Comparison of ENCODE assay signal across 21 cellular contexts in genomic region chr6:89965441-89966249, GRCh38.
DNase-seq lines count a peak whose midpoint lies in the region; ATAC-seq lines count a peak whose summit lies in the region.
"Had no signal": no experiment of that assay in that cellular context is flagged by ENCODE, and none has a peak within 500 bp of the region (broad histone marks: within the 10 kb centered on the region; RNA-seq: fewer than 3 reads in every experiment).

No MANE protein-coding gene starts in this region.

- H3K27ac Mint-ChIP-seq in activated CD4-positive, alpha-beta T cell treated with anti-CD3 and anti-CD28 coated beads for 36 hours, result peak overlapping the region; percentile 87
- H3K27ac Mint-ChIP-seq in activated naive CD4-positive, alpha-beta T cell treated with anti-CD3 and anti-CD28 coated beads, Interleukin-2, amount 50 U/mL, for 72 hours, result peak overlapping the region; percentile 37 to 70
- peak overlapping the region in 8 of 9 donors; percentile 14 to 86 (median 80) for H3K27ac Mint-ChIP-seq in naive thymus-derived CD4-positive, alpha-beta T cell
- no peak overlapping the region for H3K27ac Mint-ChIP-seq in T-helper 2 cell treated with Interferon-gamma antibody and Interleukin-4, amounts not matched to agents 5 μg/mL and 100 μg/mL, for 36 hours
- H3K27ac Mint-ChIP-seq: GM23338 had no signal

- CTCF ChIA-PET in activated CD4-positive, alpha-beta T cell treated with anti-CD3 and anti-CD28 coated beads for 36 hours (lab: Charles Lee), result interaction anchor here (1.0 to 1.3 kb wide), 5 partner anchors 9 to 25 kb away, joined by 3 to 7 read pairs (median 4); no protein-coding TSS in a partner anchor
- CTCF ChIA-PET in naive thymus-derived CD4-positive, alpha-beta T cell (lab: Charles Lee), result interaction anchor here (1.1 kb wide), 2 partner anchors 25 to 514 kb away, joined by 4 to 5 read pairs; no protein-coding TSS in a partner anchor

- no peaks in the 10 kb centered on the region for H3K27me3 ChIP-seq in naive thymus-derived CD4-positive, alpha-beta T cell (ENCODE audit: control insufficient read depth in 2 of 2, insufficient read depth in 2 of 2, low read length in 2 of 2)
- H3K27me3 ChIP-seq: adrenal gland, esophagus muscularis mucosa, heart right ventricle, right atrium auricular region, stomach had no signal

- H3K4me3 Mint-ChIP-seq in activated CD4-positive, alpha-beta T cell treated with anti-CD3 and anti-CD28 coated beads for 36 hours, result no peak overlapping the region
- no peak overlapping the region for H3K4me3 Mint-ChIP-seq in naive thymus-derived CD4-positive, alpha-beta T cell
- H3K4me3 Mint-ChIP-seq in T-helper 2 cell treated with Interferon-gamma antibody and Interleukin-4, amounts not matched to agents 5 μg/mL and 100 μg/mL, for 36 hours, result no peak overlapping the region
- H3K4me3 Mint-ChIP-seq: CD14-positive monocyte, GM23338 had no signal

- DNase-seq in activated CD4-positive, alpha-beta T cell treated with anti-CD3 and anti-CD28 coated beads for 36 hours, result peak; percentile 31
- no peak for DNase-seq in activated CD4-positive, alpha-beta T cell treated with anti-CD3 and anti-CD28 coated beads, Interleukin-2, amount 50 U/mL, for 48 hours
- DNase-seq in G401 (ENCODE audit: low spot score) (peak; percentile 14), cardiac septum (ENCODE audit: low spot score) (no peak)
- DNase-seq in activated naive CD4-positive, alpha-beta T cell treated with anti-CD3 and anti-CD28 coated beads, Interleukin-2, amount 50 U/mL, for 72 hours (ENCODE audit: low spot score in 2 of 2), result no peak
- no peak for DNase-seq in naive thymus-derived CD4-positive, alpha-beta T cell
- DNase-seq in effector CD4-positive, alpha-beta T cell, result no peak
- no peak for DNase-seq in T-helper 2 cell treated with Interferon-gamma antibody and Interleukin-4, amounts not matched to agents 5 μg/mL and 100 μg/mL, for 36 hours (ENCODE audit: low spot score)
- DNase-seq: activated CD4-positive, alpha-beta T cell treated with anti-CD3 and anti-CD28 coated beads for 1 hour; adrenal gland; dermis blood vessel endothelial cell; heart right ventricle; kidney; left ventricle myocardium superior; posterior cingulate gyrus; small intestine; stomach had no signal

- no peak overlapping the region for H3K4me3 ChIP-seq in naive thymus-derived CD4-positive, alpha-beta T cell (ENCODE audit: low read length)
- H3K4me3 ChIP-seq: adrenal gland, esophagus muscularis mucosa, GM23338, heart right ventricle, right atrium auricular region, stomach had no signal

- H3K27ac ChIP-seq in naive thymus-derived CD4-positive, alpha-beta T cell (ENCODE audit: low read depth, low read length), result peak overlapping the region; percentile 26
- H3K27ac ChIP-seq: adrenal gland, esophagus muscularis mucosa, heart right ventricle, right atrium auricular region, stomach had no signal

- H3K4me1 ChIP-seq in naive thymus-derived CD4-positive, alpha-beta T cell (ENCODE audit: control insufficient read depth in 2 of 2, insufficient read depth in 2 of 2, low read length in 2 of 2), result peaks cover 0 to 4% of the 10 kb centered on the region in 2 donors
- H3K4me1 ChIP-seq: adrenal gland had no signal

- in situ Hi-C loops in G401 (cut with HindIII; ENCODE audit: low sequenced_read_pairs), result no loop called here

- intact Hi-C loops in activated CD4-positive, alpha-beta T cell treated with anti-CD3 and anti-CD28 coated beads for 36 hours (cut with DNase I, micrococcal nuclease), result no loop called here
- intact Hi-C loops in naive thymus-derived CD4-positive, alpha-beta T cell (cut with micrococcal nuclease), result no loop called here
- intact Hi-C loops in cardiac septum (cut with DNase I), result no loop called here

- POLR2A ChIA-PET in activated CD4-positive, alpha-beta T cell treated with anti-CD3 and anti-CD28 coated beads for 36 hours (lab: Charles Lee), result interaction anchor here (1.1 to 1.2 kb wide), 2 partner anchors 13 to 113 kb away, joined by 3 to 4 read pairs; no protein-coding TSS in a partner anchor
- POLR2A ChIA-PET in naive thymus-derived CD4-positive, alpha-beta T cell (lab: Charles Lee), result interaction anchor here (1.5 kb wide), 1 partner anchor 9 kb away, joined by 7 read pairs; no protein-coding TSS in a partner anchor

- H3K36me3 ChIP-seq in naive thymus-derived CD4-positive, alpha-beta T cell (ENCODE audit: control insufficient read depth in 2 of 3, insufficient read depth in 3 of 3, low read length in 3 of 3), result peaks cover 0 to 29% (median 0%) of the 10 kb centered on the region in 3 experiments
- H3K36me3 ChIP-seq: adrenal gland, esophagus muscularis mucosa, heart right ventricle, right atrium auricular region, stomach had no signal

- H3K36me3 Mint-ChIP-seq in activated CD4-positive, alpha-beta T cell treated with anti-CD3 and anti-CD28 coated beads for 36 hours (ENCODE audit: low read depth), result peaks cover 65% of the 10 kb centered on the region
- H3K36me3 Mint-ChIP-seq in activated naive CD4-positive, alpha-beta T cell treated with anti-CD3 and anti-CD28 coated beads, Interleukin-2, amount 50 U/mL, for 72 hours, result peaks cover 29 to 45% of the 10 kb centered on the region in 2 donors
- H3K36me3 Mint-ChIP-seq in naive thymus-derived CD4-positive, alpha-beta T cell, result peaks cover 14 to 46% (median 26%) of the 10 kb centered on the region in 5 donors
- peaks cover 35% of the 10 kb centered on the region for H3K36me3 Mint-ChIP-seq in T-helper 2 cell treated with Interferon-gamma antibody and Interleukin-4, amounts not matched to agents 5 μg/mL and 100 μg/mL, for 36 hours (ENCODE audit: low read depth)
- H3K36me3 Mint-ChIP-seq: CD14-positive monocyte had no signal

- ATAC-seq in activated CD4-positive, alpha-beta T cell treated with anti-CD3 and anti-CD28 coated beads for 36 hours, result peak; percentile 56
- ATAC-seq in activated naive CD4-positive, alpha-beta T cell treated with anti-CD3 and anti-CD28 coated beads, Interleukin-2, amount 50 U/mL, for 72 hours, result peak; percentile 49 to 65
- no peak for ATAC-seq in naive thymus-derived CD4-positive, alpha-beta T cell
- ATAC-seq: GM23338, heart right ventricle, left ventricle myocardium superior had no signal

- H3K9me3 ChIP-seq in naive thymus-derived CD4-positive, alpha-beta T cell (ENCODE audit: control insufficient read depth in 2 of 3, low read length in 3 of 3), result no peaks in the 10 kb centered on the region
- H3K9me3 ChIP-seq: adrenal gland, esophagus muscularis mucosa, heart right ventricle, right atrium auricular region, stomach had no signal

- H3K4me1 Mint-ChIP-seq in activated CD4-positive, alpha-beta T cell treated with anti-CD3 and anti-CD28 coated beads for 36 hours, result peaks cover 83% of the 10 kb centered on the region
- H3K4me1 Mint-ChIP-seq in naive thymus-derived CD4-positive, alpha-beta T cell, result peaks cover 11 to 76% (median 63%) of the 10 kb centered on the region in 7 donors
- peaks cover 38% of the 10 kb centered on the region for H3K4me1 Mint-ChIP-seq in T-helper 2 cell treated with Interferon-gamma antibody and Interleukin-4, amounts not matched to agents 5 μg/mL and 100 μg/mL, for 36 hours (ENCODE audit: low read depth)
- H3K4me1 Mint-ChIP-seq: CD14-positive monocyte had no signal

- no peaks in the 10 kb centered on the region for H3K27me3 Mint-ChIP-seq in activated CD4-positive, alpha-beta T cell treated with anti-CD3 and anti-CD28 coated beads for 36 hours
- H3K27me3 Mint-ChIP-seq in naive thymus-derived CD4-positive, alpha-beta T cell, result no peaks in the 10 kb centered on the region
- H3K27me3 Mint-ChIP-seq in T-helper 2 cell treated with Interferon-gamma antibody and Interleukin-4, amounts not matched to agents 5 μg/mL and 100 μg/mL, for 36 hours (ENCODE audit: low read depth), result no peaks in the 10 kb centered on the region

- H3K9me3 Mint-ChIP-seq in activated CD4-positive, alpha-beta T cell treated with anti-CD3 and anti-CD28 coated beads for 36 hours (ENCODE audit: low read depth), result no peaks in the 10 kb centered on the region
- peaks cover 0 to 6% of the 10 kb centered on the region in 2 donors for H3K9me3 Mint-ChIP-seq in activated naive CD4-positive, alpha-beta T cell treated with anti-CD3 and anti-CD28 coated beads, Interleukin-2, amount 50 U/mL, for 72 hours
- H3K9me3 Mint-ChIP-seq in naive thymus-derived CD4-positive, alpha-beta T cell, result peaks cover 0 to 4% (median 0%) of the 10 kb centered on the region in 11 donors
- H3K9me3 Mint-ChIP-seq in T-helper 2 cell treated with Interferon-gamma antibody and Interleukin-4, amounts not matched to agents 5 μg/mL and 100 μg/mL, for 36 hours, result no peaks in the 10 kb centered on the region
- H3K9me3 Mint-ChIP-seq: CD14-positive monocyte, GM23338 had no signal

Comparison
In these comparisons a context has a peak if more than half of its experiments do, and no peak if none do; other contexts are left out.
1. DNase-seq: peak in activated CD4-positive, alpha-beta T cell treated with anti-CD3 and anti-CD28 coated beads for 36 hours (single experiment) and G401 (single experiment); none in activated CD4-positive, alpha-beta T cell treated with anti-CD3 and anti-CD28 coated beads, Interleukin-2, amount 50 U/mL, for 48 hours (0 of 2), activated naive CD4-positive, alpha-beta T cell treated with anti-CD3 and anti-CD28 coated beads, Interleukin-2, amount 50 U/mL, for 72 hours (0 of 2), naive thymus-derived CD4-positive, alpha-beta T cell (0 of 9), effector CD4-positive, alpha-beta T cell (single experiment), T-helper 2 cell treated with Interferon-gamma antibody and Interleukin-4, amounts not matched to agents 5 μg/mL and 100 μg/mL, for 36 hours (single experiment) and cardiac septum (single experiment).